Comparison of ENCODE assay signal across 20 cellular contexts in the genomic region with DNA sequence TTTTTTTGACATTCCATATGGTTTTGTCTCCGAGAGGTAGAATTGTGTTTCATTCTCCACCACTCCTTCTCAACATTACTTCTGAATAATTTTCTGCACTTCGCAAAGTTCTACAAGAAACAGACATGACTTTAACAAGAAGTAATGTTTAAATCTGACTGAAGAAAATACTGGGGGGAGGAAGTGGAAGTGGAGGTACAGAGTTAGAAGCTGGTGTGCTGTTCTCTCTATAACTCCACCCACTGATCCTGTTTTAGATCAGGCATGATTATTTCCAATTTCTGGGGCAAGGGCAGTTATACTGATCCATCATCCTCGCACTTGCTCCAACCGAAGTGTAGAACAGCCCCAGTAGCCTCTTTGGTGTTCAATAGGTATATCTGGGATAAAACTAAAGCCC. TPM values are rescaled to one million over a fixed set of nuclear protein-coding genes. Genes with fewer than 3 reads are reported as not detected.
DNase-seq lines count a peak whose midpoint lies in the region; ATAC-seq, FAIRE-seq and TF ChIP-seq lines count a peak whose summit lies in the region.
"Had no signal": no experiment of that assay in that cellular context is flagged by ENCODE, and none has a peak within 500 bp of the region (broad histone marks: within the 10 kb centered on the region; RNA-seq: fewer than 3 reads in every experiment).

No MANE protein-coding gene starts in this region.

- no peak for TF ChIP-seq CTCF in VCaP (conservative IDR thresholded peaks at IDR 0.05)

- ATAC-seq in memory B cell (ENCODE audit: low read depth) (no peak), sciatic nerve (no peak)
- ATAC-seq: K562, T-cell had no signal

- H3K36me3 Mint-ChIP-seq in memory B cell: no peaks in the 10 kb centered on the region
- H3K36me3 Mint-ChIP-seq: CD14-positive monocyte, T-cell had no signal

- H3K9me3 Mint-ChIP-seq in memory B cell: peaks cover 4% of the 10 kb centered on the region

- peak; percentile 76 for FAIRE-seq in GM12891 (lab: Jason Lieb, UNC)
- FAIRE-seq: GM12892, GM19239, K562 had no signal

- no peaks in the 10 kb centered on the region for H3K36me3 ChIP-seq in ACC112 (ENCODE audit: insufficient read depth, low read length)
- H3K36me3 ChIP-seq: SJSA1 had no signal

- peaks cover 10% of the 10 kb centered on the region for H3K4me1 ChIP-seq in ACC112 (ENCODE audit: control insufficient read depth, insufficient read depth, low read length, unreplicated experiment)

- H3K27ac Mint-ChIP-seq in memory B cell: peak overlapping the region; percentile 53
- H3K27ac Mint-ChIP-seq: T-cell had no signal

- H3K27ac ChIP-seq in ACC112 (ENCODE audit: low read depth, low read length) (no peak overlapping the region), VCaP (peak overlapping the region; percentile 72)
- H3K27ac ChIP-seq: RWPE1, SJSA1 had no signal

- peaks cover 10% of the 10 kb centered on the region for H3K4me1 Mint-ChIP-seq in memory B cell
- H3K4me1 Mint-ChIP-seq: T-cell had no signal

- H2AFZ ChIP-seq in ACC112 (ENCODE audit: low read length, unreplicated experiment): peak overlapping the region; percentile 21

- H3K4me3 ChIP-seq in ACC112 (ENCODE audit: low read depth, low read length): no peak overlapping the region
- H3K4me3 ChIP-seq: K562, SJSA1 had no signal

- no peak overlapping the region for H3K4me3 Mint-ChIP-seq in memory B cell
- H3K4me3 Mint-ChIP-seq: CD14-positive monocyte, T-cell had no signal

- H3K27me3 Mint-ChIP-seq in memory B cell: no peaks in the 10 kb centered on the region

- H3K27me3 ChIP-seq in ACC112 (ENCODE audit: insufficient read depth, low read length): no peaks in the 10 kb centered on the region
- H3K27me3 ChIP-seq: SJSA1 had no signal

- intact Hi-C loops in sciatic nerve (cut with DNase I): no loop called here

- DNase-seq in GM12891 (ENCODE audit: insufficient read length, low spot score) (no peak), memory B cell (ENCODE audit: low spot score in 2 of 2) (no peak), sciatic nerve (ENCODE audit: low spot score) (no peak), NCI-H526 (lab: John Stamatoyannopoulos, UW) (no peak), NCI-H2196 treated with DMSO at 0.1 percent for 48 hours (lab: John Stamatoyannopoulos, UW; ENCODE audit: unreplicated experiment) (no peak), DMS53 (lab: John Stamatoyannopoulos, UW) (no peak)
- DNase-seq: COR-L47, NCI-H1105, NCI-H1694 treated with DMSO at 0.1 percent for 48 hours, NCI-H446 treated with DMSO at 0.1 percent for 48 hours, T-cell had no signal

- no peak for TF ChIP-seq POLR2A in GM12891 (IDR thresholded peaks at IDR 0.05; ENCODE audit: low read depth, low read length)

- no peaks in the 10 kb centered on the region for H3K79me2 ChIP-seq in ACC112 (ENCODE audit: control insufficient read depth, insufficient read depth, low read length, unreplicated experiment)

TF ChIP-seq in GM12891, 5 proteins besides CTCF, POLR2A, EP300 and RAD21:
- TF ChIP-seq POU2F2 (IDR thresholded peaks at IDR 0.05; ENCODE audit: low read depth, low read length): no peak
- peak; percentile 62; the same call in 1 of the 2 replicates for TF ChIP-seq SPI1 (IDR thresholded peaks at IDR 0.05; ENCODE audit: low read depth, low read length)
- TF ChIP-seq TAF1 (IDR thresholded peaks at IDR 0.05; ENCODE audit: low read depth, low read length): no peak
- no peak for TF ChIP-seq PAX5 (IDR thresholded peaks at IDR 0.05; ENCODE audit: insufficient read depth, low read length, severe bottlenecking)
- TF ChIP-seq POLR2AphosphoS5 (IDR thresholded peaks at IDR 0.05; ENCODE audit: low read depth, low read length): no peak

RNA-seq across cellular contexts. Expression of a gene that starts 9.2 kb away (rescaled TPM):
- polyA plus RNA-seq in GM12891 (2012; ENCODE audit: low read depth, missing spikeins): 42.5 TPM
- total RNA-seq in sciatic nerve: 32.0 TPM

RNA-seq across cellular contexts. Expression of a gene that starts 54.1 kb away (rescaled TPM):
- 57.1 TPM for polyA plus RNA-seq in GM12891 (2012; ENCODE audit: low read depth, missing spikeins)
- total RNA-seq in sciatic nerve: 0.31 TPM
- total RNA-seq: G401, SJSA1 had no signal
- polyA plus RNA-seq: CD14-positive monocyte had no signal
